10 cellular contexts compared by ENCODE assay signal in the genomic region with DNA sequence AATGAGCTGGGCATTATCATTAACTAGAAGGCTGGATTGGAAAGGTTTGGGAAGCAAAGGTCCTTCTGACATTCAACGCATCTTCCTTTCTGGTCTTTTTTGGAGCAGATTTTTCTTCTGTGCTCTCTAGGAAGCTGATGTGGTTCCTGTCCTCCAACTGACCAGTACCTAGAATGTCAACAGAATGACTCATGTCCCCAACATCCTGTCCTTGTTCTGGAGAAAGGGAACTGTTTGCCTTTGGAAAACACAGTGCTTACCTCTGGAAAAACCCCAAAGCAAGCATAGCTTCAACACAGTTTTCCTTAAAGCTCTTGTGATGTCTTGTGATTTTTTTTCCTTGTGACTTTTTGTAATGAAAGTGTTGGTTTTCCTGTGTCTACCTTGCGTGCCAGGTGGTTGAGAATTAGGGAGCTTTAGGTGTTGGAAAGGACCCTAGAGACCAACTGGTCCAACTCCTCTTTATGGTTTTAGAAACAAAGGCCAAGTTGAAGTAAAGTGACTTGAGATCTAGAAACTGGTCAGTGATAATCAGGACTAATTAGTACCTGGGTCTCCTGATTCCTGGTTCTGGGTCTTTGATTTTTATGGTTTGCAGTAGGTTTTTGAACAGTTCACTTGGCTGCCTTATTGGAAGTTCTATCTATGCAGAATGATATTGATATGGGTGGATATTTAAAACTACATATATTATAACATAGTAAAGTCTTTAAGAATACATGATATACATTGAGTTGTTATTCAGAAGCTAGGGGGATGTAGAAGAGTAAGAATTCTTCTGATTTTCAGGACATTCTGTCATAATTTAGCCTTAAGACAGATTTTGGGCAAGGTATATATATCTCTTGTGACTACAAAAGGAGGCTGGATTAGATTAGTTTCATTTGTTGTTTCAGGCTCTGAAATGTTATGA.
A peak's percentile ranks its signal among the peaks of the same experiment; 100 is the strongest.
DNase-seq lines count a peak whose midpoint lies in the region; ATAC-seq and TF ChIP-seq lines count a peak whose summit lies in the region.
"Had no signal": no experiment of that assay in that cellular context is flagged by ENCODE, and none has a peak within 500 bp of the region (broad histone marks: within the 10 kb centered on the region; RNA-seq: fewer than 3 reads in every experiment).

No MANE protein-coding gene starts in this region.

- peaks cover 39% of the 10 kb centered on the region for H3K4me1 Mint-ChIP-seq in activated T-cell treated with anti-CD3 and anti-CD28 coated beads, Interleukin-2, amount 50 U/mL, for 72 hours (ENCODE audit: low read depth)
- H3K4me1 Mint-ChIP-seq in activated T-cell treated with anti-CD3 and anti-CD28 coated beads, Interleukin-2, amount 50 U/mL, for 4 hours (ENCODE audit: low read depth), result peaks cover 8% of the 10 kb centered on the region

- DNase-seq in activated T-cell treated with anti-CD3 and anti-CD28 coated beads, Interleukin-2, amount 50 U/mL, for 72 hours, result no peak
- DNase-seq in activated T-cell treated with anti-CD3 and anti-CD28 coated beads, Interleukin-2, amount 50 U/mL, for 4 hours, result no peak
- DNase-seq in RPMI7951 (ENCODE audit: low read depth), result peak; percentile 85
- peak; percentile 72 for DNase-seq in islet precursor cell
- DNase-seq in vagina (ENCODE audit: extremely low spot score in 2 of 2), result no peak
- DNase-seq in putamen (ENCODE audit: low spot score), result no peak
- DNase-seq in OCI-M2 (lab: John Stamatoyannopoulos, UW; ENCODE audit: unreplicated experiment), result no peak
- DNase-seq: activated CD4-positive, CD25-positive, alpha-beta regulatory T cell; NCI-H1105 had no signal

- H3K4me3 ChIP-seq in vagina, result no peak overlapping the region

- H3K9me3 Mint-ChIP-seq in activated T-cell treated with anti-CD3 and anti-CD28 coated beads, Interleukin-2, amount 50 U/mL, for 72 hours, result no peaks in the 10 kb centered on the region
- H3K9me3 Mint-ChIP-seq in activated T-cell treated with anti-CD3 and anti-CD28 coated beads, Interleukin-2, amount 50 U/mL, for 4 hours, result no peaks in the 10 kb centered on the region

- H3K4me3 Mint-ChIP-seq in activated T-cell treated with anti-CD3 and anti-CD28 coated beads, Interleukin-2, amount 50 U/mL, for 72 hours, result no peak overlapping the region
- H3K4me3 Mint-ChIP-seq in activated T-cell treated with anti-CD3 and anti-CD28 coated beads, Interleukin-2, amount 50 U/mL, for 4 hours, result no peak overlapping the region

- intact Hi-C loops in vagina (cut with DNase I), result no loop called here

- TF ChIP-seq POLR2A in vagina (IDR thresholded peaks at IDR 0.05), result no peak

- H3K9me3 ChIP-seq in vagina, result no peaks in the 10 kb centered on the region

- peak overlapping the region; percentile 19 for H3K27ac ChIP-seq in vagina

- no peak for TF ChIP-seq CTCF in vagina (IDR thresholded peaks at IDR 0.05)

- ATAC-seq in activated T-cell treated with anti-CD3 and anti-CD28 coated beads, Interleukin-2, amount 50 U/mL, for 72 hours (replicated peaks in 1 of 2), result no peak
- ATAC-seq in activated T-cell treated with anti-CD3 and anti-CD28 coated beads, Interleukin-2, amount 50 U/mL, for 4 hours, result no peak
- no peak for ATAC-seq in GM21825 (IDR thresholded peaks at IDR 0.05; ENCODE audit: unreplicated experiment)

- H3K27me3 Mint-ChIP-seq in activated T-cell treated with anti-CD3 and anti-CD28 coated beads, Interleukin-2, amount 50 U/mL, for 72 hours (ENCODE audit: low read depth), result peaks cover 13% of the 10 kb centered on the region
- H3K27me3 Mint-ChIP-seq in activated T-cell treated with anti-CD3 and anti-CD28 coated beads, Interleukin-2, amount 50 U/mL, for 4 hours (ENCODE audit: low read depth), result peaks cover 3% of the 10 kb centered on the region

- peaks cover 49% of the 10 kb centered on the region for H3K4me1 ChIP-seq in vagina

- H3K36me3 Mint-ChIP-seq in activated T-cell treated with anti-CD3 and anti-CD28 coated beads, Interleukin-2, amount 50 U/mL, for 72 hours (ENCODE audit: insufficient read depth in 2 of 2), result no peaks in the 10 kb centered on the region
- no peaks in the 10 kb centered on the region for H3K36me3 Mint-ChIP-seq in activated T-cell treated with anti-CD3 and anti-CD28 coated beads, Interleukin-2, amount 50 U/mL, for 4 hours (ENCODE audit: insufficient read depth)

- peak overlapping the region; percentile 15 for H3K27ac Mint-ChIP-seq in activated T-cell treated with anti-CD3 and anti-CD28 coated beads, Interleukin-2, amount 50 U/mL, for 72 hours

- H3K27me3 ChIP-seq in vagina, result no peaks in the 10 kb centered on the region

- no peaks in the 10 kb centered on the region for H3K36me3 ChIP-seq in vagina

Comparison
In these comparisons a context has a peak if more than half of its experiments do, and no peak if none do; other contexts are left out.
1. DNase-seq: peak in RPMI7951 (single experiment) and islet precursor cell (single experiment); none in activated T-cell treated with anti-CD3 and anti-CD28 coated beads, Interleukin-2, amount 50 U/mL, for 72 hours (0 of 2), activated T-cell treated with anti-CD3 and anti-CD28 coated beads, Interleukin-2, amount 50 U/mL, for 4 hours (single experiment), vagina (0 of 2), putamen (single experiment) and OCI-M2 (single experiment).